Comparison of ENCODE assay signal across 22 cellular contexts in genomic region chr7:77456711-77457110, GRCh38. TPM values are rescaled to one million over a fixed set of nuclear protein-coding genes. Genes with fewer than 3 reads are reported as not detected.
A peak's percentile ranks its signal among the peaks of the same experiment; 100 is the strongest.
DNase-seq lines count a peak whose midpoint lies in the region; FAIRE-seq and TF ChIP-seq lines count a peak whose summit lies in the region.
"Had no signal": no experiment of that assay in that cellular context is flagged by ENCODE, and none has a peak within 500 bp of the region (broad histone marks: within the 10 kb centered on the region; RNA-seq: fewer than 3 reads in every experiment).

No MANE protein-coding gene starts in this region.

- TF ChIP-seq CTCF in CD14-positive monocyte (IDR thresholded peaks at IDR 0.05) (no peak), Loucy (conservative IDR thresholded peaks at IDR 0.05; ENCODE audit: low read length) (no peak), endothelial cell of umbilical vein (IDR thresholded peaks at IDR 0.05; ENCODE audit: extremely low read depth in 1 of 2, insufficient read depth in 1 of 2, low read depth in 1 of 2, low read length in 2 of 2) (no peak), osteoblast (IDR thresholded peaks at IDR 0.05; ENCODE audit: extremely low read depth, low read depth, low read length) (no peak), uterus (IDR thresholded peaks at IDR 0.05) (no peak)

- no peaks in the 10 kb centered on the region for H3F3A ChIP-seq in Loucy (ENCODE audit: low read depth)

- H3K9ac ChIP-seq in Loucy (ENCODE audit: low read depth, low read length, poor library complexity, severe bottlenecking) = no peak overlapping the region
- no peak overlapping the region for H3K9ac ChIP-seq in endothelial cell of umbilical vein (replicated peaks; ENCODE audit: extremely low read depth, insufficient read depth, low read length)

- DNase-seq in CD14-positive monocyte (ENCODE audit: low spot score) (no peak), endothelial cell of umbilical vein (ENCODE audit: low read depth, low spot score) (peak; percentile 49), osteoblast (ENCODE audit: insufficient read length, low spot score, missing footprints) (no peak), iPS-NIHi11 (ENCODE audit: low spot score) (no peak), A172 (ENCODE audit: low spot score) (no peak), uterus (no peak)
- DNase-seq: ACHN, AML-193, DMS79 treated with DMSO at 0.1 percent for 48 hours, H7, Kasumi-1, NCI-H1105 treated with DMSO at 0.1 percent for 48 hours, NCI-H1694 treated with DMSO at 0.1 percent for 48 hours, NCI-H2227 treated with DMSO at 0.1 percent for 48 hours, NCI-H524, NCI-H82, SW 1271 had no signal

- dilution Hi-C loops in endothelial cell of umbilical vein (cut with MboI; ENCODE audit: extremely low pct_ligation_motif_present, low sequenced_read_pairs) = no loop called here

- no peaks in the 10 kb centered on the region for H3K9me3 ChIP-seq in Loucy (ENCODE audit: insufficient read depth, low read depth, low read length)
- H3K9me3 ChIP-seq in endothelial cell of umbilical vein (replicated peaks; ENCODE audit: control insufficient read depth, insufficient read depth, low read length) = no peaks in the 10 kb centered on the region
- no peaks in the 10 kb centered on the region for H3K9me3 ChIP-seq in osteoblast (ENCODE audit: low read depth, low read length)
- no peaks in the 10 kb centered on the region for H3K9me3 ChIP-seq in uterus
- H3K9me3 ChIP-seq: SJSA1 had no signal

- no peaks in the 10 kb centered on the region for H4K20me1 ChIP-seq in Loucy (ENCODE audit: insufficient read depth, low read length, poor library complexity, severe bottlenecking)
- H4K20me1 ChIP-seq in endothelial cell of umbilical vein (replicated peaks; ENCODE audit: control insufficient read depth, extremely low read depth, insufficient read depth, low read length) = no peaks in the 10 kb centered on the region
- no peaks in the 10 kb centered on the region for H4K20me1 ChIP-seq in osteoblast (ENCODE audit: insufficient read depth, low read length)

- H3K4me3 ChIP-seq in Loucy (ENCODE audit: low read length, poor library complexity, severe bottlenecking) (no peak overlapping the region), endothelial cell of umbilical vein (replicated peaks in 1 of 3; ENCODE audit: insufficient read depth in 1 of 3, low read depth in 1 of 3, low read length in 3 of 3) (no peak overlapping the region), osteoblast (ENCODE audit: insufficient read depth, low read length) (no peak overlapping the region), uterus (no peak overlapping the region)
- H3K4me3 ChIP-seq: SJSA1 had no signal

- H3K4me1 Mint-ChIP-seq in CD14-positive monocyte = peaks cover 66% of the 10 kb centered on the region

- H3K79me2 ChIP-seq in Loucy (ENCODE audit: insufficient read depth, low read length) (no peaks in the 10 kb centered on the region), endothelial cell of umbilical vein (ENCODE audit: control insufficient read depth, insufficient read depth, low read length) (no peaks in the 10 kb centered on the region), osteoblast (ENCODE audit: insufficient read depth, low read length) (no peaks in the 10 kb centered on the region)

- no peaks in the 10 kb centered on the region for H3K27me3 Mint-ChIP-seq in CD14-positive monocyte (ENCODE audit: low read depth in 3 of 3)

- CTCF ChIA-PET in endothelial cell of umbilical vein (lab: Charles Lee) = interaction anchor here (1.2 kb wide), 1 partner anchor 29 kb away, joined by 3 read pairs; no protein-coding TSS in a partner anchor

- peak overlapping the region in 1 of 2 donors; percentile 39 for H3K4me3 Mint-ChIP-seq in CD14-positive monocyte

- FAIRE-seq in endothelial cell of umbilical vein (lab: Jason Lieb, UNC) = peak; percentile 85

- H3K36me3 ChIP-seq in Loucy (ENCODE audit: insufficient read depth, low read length) (no peaks in the 10 kb centered on the region), endothelial cell of umbilical vein (ENCODE audit: control insufficient read depth in 2 of 2, extremely low read depth in 1 of 2, insufficient read depth in 2 of 2, low read length in 2 of 2) (no peaks in the 10 kb centered on the region), osteoblast (ENCODE audit: insufficient read depth, low read length) (no peaks in the 10 kb centered on the region), uterus (no peaks in the 10 kb centered on the region)
- H3K36me3 ChIP-seq: SJSA1 had no signal

- H3K27ac ChIP-seq in endothelial cell of umbilical vein (ENCODE audit: insufficient read depth, low read depth, low read length) (no peak overlapping the region), osteoblast (ENCODE audit: low read depth, low read length) (no peak overlapping the region), uterus (no peak overlapping the region)
- H3K27ac ChIP-seq: C4-2B, HL-60, SJSA1 had no signal

- H3K27me3 ChIP-seq in Loucy (ENCODE audit: insufficient read depth, low read length, poor library complexity, severe bottlenecking) (no peaks in the 10 kb centered on the region), endothelial cell of umbilical vein (ENCODE audit: control insufficient read depth in 2 of 2, insufficient read depth in 2 of 2, low read length in 2 of 2) (no peaks in the 10 kb centered on the region), osteoblast (ENCODE audit: insufficient read depth, low read length) (no peaks in the 10 kb centered on the region), uterus (no peaks in the 10 kb centered on the region)
- H3K27me3 ChIP-seq: SJSA1 had no signal

- peaks cover 6% of the 10 kb centered on the region for H3K4me1 ChIP-seq in Loucy (ENCODE audit: insufficient read depth, low read length, poor library complexity, severe bottlenecking)
- peaks cover 28% of the 10 kb centered on the region for H3K4me1 ChIP-seq in endothelial cell of umbilical vein (ENCODE audit: control insufficient read depth, extremely low read depth, insufficient read depth, low read length)
- peaks cover 32% of the 10 kb centered on the region for H3K4me1 ChIP-seq in osteoblast (ENCODE audit: insufficient read depth, low read length)
- no peaks in the 10 kb centered on the region for H3K4me1 ChIP-seq in uterus

- no TSS peak for BruUV-seq in endothelial cell of umbilical vein (replicated peaks; lab: Mats Ljungman, UMichigan)

- intact Hi-C loops in CD14-positive monocyte (cut with micrococcal nuclease) = no loop called here
- intact Hi-C loops in endothelial cell of umbilical vein (cut with micrococcal nuclease) = loop anchor here (1.0 kb wide), 1 partner anchor 34 kb away; no protein-coding TSS in a partner anchor
- intact Hi-C loops in uterus (cut with DNase I; ENCODE audit: low total_unique reads) = no loop called here

- H3K36me3 Mint-ChIP-seq in CD14-positive monocyte = no peaks in the 10 kb centered on the region

- no peaks in the 10 kb centered on the region for H3K9me1 ChIP-seq in endothelial cell of umbilical vein (replicated peaks; ENCODE audit: control insufficient read depth, extremely low read depth, insufficient read depth, low read length)

- H3K27ac Mint-ChIP-seq in CD14-positive monocyte = peak overlapping the region; percentile 85 to 93 (median 88)

- H3K4me2 ChIP-seq in Loucy (ENCODE audit: low read depth, low read length, poor library complexity, severe bottlenecking) = no peak overlapping the region
- H3K4me2 ChIP-seq in endothelial cell of umbilical vein (ENCODE audit: insufficient read depth, low read length) = peak overlapping the region; percentile 8
- H3K4me2 ChIP-seq in osteoblast (ENCODE audit: insufficient read depth, low read length) = peak overlapping the region; percentile 15

- POLR2A ChIA-PET in endothelial cell of umbilical vein (lab: Charles Lee) = no interaction called here

- no peaks in the 10 kb centered on the region for H3K9me2 ChIP-seq in Loucy (replicated peaks; ENCODE audit: low read depth, low read length)

- H2AFZ ChIP-seq in Loucy (ENCODE audit: low read length) (0 out of 2 replicates have a peak overlapping the region, but pooled peaks have one; percentile 14), endothelial cell of umbilical vein (ENCODE audit: low read depth, low read length) (peak overlapping the region; percentile 59), osteoblast (ENCODE audit: low read length) (peak overlapping the region; percentile 63)

- TF ChIP-seq POLR2A in endothelial cell of umbilical vein (IDR thresholded peaks at IDR 0.05; ENCODE audit: low read depth, low read length) (no peak), uterus (IDR thresholded peaks at IDR 0.05) (no peak)

- H3K9me3 Mint-ChIP-seq in CD14-positive monocyte = no peaks in the 10 kb centered on the region

TF ChIP-seq in endothelial cell of umbilical vein, 7 proteins besides CTCF, POLR2A, EP300 and RAD21:
- TF ChIP-seq MYC (IDR thresholded peaks at IDR 0.05; ENCODE audit: low read depth, low read length) (no peak), EZH2 (IDR thresholded peaks at IDR 0.05; ENCODE audit: borderline replicate concordance, low read depth, low read length, severe bottlenecking) (no peak), POLR2AphosphoS5 (IDR thresholded peaks at IDR 0.05; ENCODE audit: insufficient read depth, low read depth, low read length) (no peak)

RNA-seq across cellular contexts. Expression of gene GSAP, which starts 40.6 kb away (rescaled TPM):
- 10 to 100 TPM; 19.1 to 35.6 TPM for polyA plus RNA-seq in CD14-positive monocyte
- 2.4 and 5.8 TPM in 2 replicates for total RNA-seq in endothelial cell of umbilical vein
- polyA plus RNA-seq in endothelial cell of umbilical vein = 2.0 and 2.3 TPM in 2 replicates
- 1.3 and 1.6 TPM in 2 replicates for polyA plus RNA-seq in endothelial cell of umbilical vein (2011; cell fraction: cytosol; rRNA removed)
- 13.0 and 15.6 TPM in 2 replicates for polyA plus RNA-seq in endothelial cell of umbilical vein (2011; cell fraction: nucleus; rRNA removed)
- 1.6 and 2.5 TPM in 2 replicates for polyA plus RNA-seq in endothelial cell of umbilical vein (2012)
- 8.7 and 10.4 TPM in 2 replicates for polyA minus RNA-seq in endothelial cell of umbilical vein
- not detected for polyA minus RNA-seq in endothelial cell of umbilical vein (2011; cell fraction: cytosol; rRNA and poly(A)+ RNA removed)
- polyA minus RNA-seq in endothelial cell of umbilical vein (2011; cell fraction: nucleus; rRNA and poly(A)+ RNA removed) = 7.7 and 10.3 TPM in 2 replicates
- 10.6 and 13.0 TPM in 2 replicates for total RNA-seq in osteoblast
- total RNA-seq in A172 (2014; rRNA removed; shearing (Covaris generic)) = 9.6 and 13.7 TPM in 2 replicates
- 10 to 100 TPM in 2 of 4 donors, 1 to 10 TPM in 2; 3.6 to 24.1 (median 13.1) TPM for total RNA-seq in uterus
- total RNA-seq: G401 had no signal
